In genomic region chr3:114451561-114452018, GRCh38 we compare ENCODE assay signal across 8 cellular contexts.
DNase-seq lines count a peak whose midpoint lies in the region; ATAC-seq and FAIRE-seq lines count a peak whose summit lies in the region.

No MANE protein-coding gene starts in this region.

- no peaks in the 10 kb centered on the region for H3K27me3 Mint-ChIP-seq in naive thymus-derived CD8-positive, alpha-beta T cell
- H3K27me3 Mint-ChIP-seq in activated T-helper 17 cell treated with anti-CD3 and anti-CD28 coated beads, Interleukin-2, amount 50 U/mL, for 72 hours = no peaks in the 10 kb centered on the region

- H3K4me1 Mint-ChIP-seq in naive thymus-derived CD8-positive, alpha-beta T cell = peaks cover 5 to 20% (median 14%) of the 10 kb centered on the region in 4 donors
- no peaks in the 10 kb centered on the region for H3K4me1 Mint-ChIP-seq in activated T-helper 17 cell treated with anti-CD3 and anti-CD28 coated beads, Interleukin-2, amount 50 U/mL, for 72 hours

- FAIRE-seq in endometrium (lab: Jason Lieb, UNC) = peak; percentile 91

- POLR2A ChIA-PET in naive thymus-derived CD8-positive, alpha-beta T cell (lab: Charles Lee) = no interaction called here

- no peak overlapping the region for H3K27ac Mint-ChIP-seq in naive thymus-derived CD8-positive, alpha-beta T cell
- H3K27ac Mint-ChIP-seq in activated T-helper 17 cell treated with anti-CD3 and anti-CD28 coated beads, Interleukin-2, amount 50 U/mL, for 72 hours = no peak overlapping the region

- H3K27ac ChIP-seq in ACC112 (ENCODE audit: low read depth, low read length) = no peak overlapping the region
- H3K27ac ChIP-seq in muscle layer of duodenum (ENCODE audit: low read length) = peak overlapping the region; percentile 76

- H3K79me2 ChIP-seq in ACC112 (ENCODE audit: control insufficient read depth, insufficient read depth, low read length, unreplicated experiment) = peaks cover 2% of the 10 kb centered on the region

- peak; percentile 39 for DNase-seq in NCI-H146 treated with DMSO at 0.1 percent for 48 hours (lab: John Stamatoyannopoulos, UW; ENCODE audit: unreplicated experiment)
- DNase-seq in naive thymus-derived CD8-positive, alpha-beta T cell = no peak
- no peak for DNase-seq in stimulated activated CD4-positive, alpha-beta T cell treated with anti-CD3 and anti-CD28 coated beads, Interleukin-15, amount 100 ng/mL, for 24 hours

- H3K36me3 Mint-ChIP-seq in naive thymus-derived CD8-positive, alpha-beta T cell = no peaks in the 10 kb centered on the region
- no peaks in the 10 kb centered on the region for H3K36me3 Mint-ChIP-seq in activated T-helper 17 cell treated with anti-CD3 and anti-CD28 coated beads, Interleukin-2, amount 50 U/mL, for 72 hours (ENCODE audit: low read depth)

- H3K9me3 ChIP-seq in muscle layer of duodenum (ENCODE audit: control insufficient read depth in 1 of 2, low read length in 2 of 2) = no peaks in the 10 kb centered on the region

- H3K4me1 ChIP-seq in ACC112 (ENCODE audit: control insufficient read depth, insufficient read depth, low read length, unreplicated experiment) (peaks cover 17% of the 10 kb centered on the region), muscle layer of duodenum (ENCODE audit: control insufficient read depth in 1 of 2, insufficient read depth in 2 of 2, low read length in 2 of 2) (peaks cover 0 to 28% of the 10 kb centered on the region in 2 donors)

- H3K36me3 ChIP-seq in ACC112 (ENCODE audit: insufficient read depth, low read length) (no peaks in the 10 kb centered on the region), muscle layer of duodenum (ENCODE audit: control insufficient read depth in 1 of 2, insufficient read depth in 2 of 2, low read length in 2 of 2) (no peaks in the 10 kb centered on the region)

- H2AFZ ChIP-seq in ACC112 (ENCODE audit: low read length, unreplicated experiment) = no peak overlapping the region

- H3K4me3 ChIP-seq in ACC112 (ENCODE audit: low read depth, low read length) (peak overlapping the region; percentile 40; the same call in 1 of the 2 replicates), muscle layer of duodenum (ENCODE audit: low read depth in 1 of 2, low read length in 2 of 2) (peak overlapping the region; percentile 30 to 46)

- no peaks in the 10 kb centered on the region for H3K27me3 ChIP-seq in ACC112 (ENCODE audit: insufficient read depth, low read length)
- H3K27me3 ChIP-seq in muscle layer of duodenum (ENCODE audit: low read depth, low read length) = no peaks in the 10 kb centered on the region

- H3K9me3 Mint-ChIP-seq in naive thymus-derived CD8-positive, alpha-beta T cell = no peaks in the 10 kb centered on the region
- no peaks in the 10 kb centered on the region for H3K9me3 Mint-ChIP-seq in activated T-helper 17 cell treated with anti-CD3 and anti-CD28 coated beads, Interleukin-2, amount 50 U/mL, for 72 hours

- H3K4me3 Mint-ChIP-seq in naive thymus-derived CD8-positive, alpha-beta T cell = no peak overlapping the region
- H3K4me3 Mint-ChIP-seq in activated T-helper 17 cell treated with anti-CD3 and anti-CD28 coated beads, Interleukin-2, amount 50 U/mL, for 72 hours = no peak overlapping the region

- no peak for ATAC-seq in naive thymus-derived CD8-positive, alpha-beta T cell
- no peak for ATAC-seq in GM18511 (IDR thresholded peaks at IDR 0.05; ENCODE audit: unreplicated experiment)
- no peak for ATAC-seq in activated T-helper 17 cell treated with anti-CD3 and anti-CD28 coated beads, Interleukin-2, amount 50 U/mL, for 72 hours (replicated peaks)
